Comparison of ENCODE assay signal across 17 cellular contexts in the genomic region with DNA sequence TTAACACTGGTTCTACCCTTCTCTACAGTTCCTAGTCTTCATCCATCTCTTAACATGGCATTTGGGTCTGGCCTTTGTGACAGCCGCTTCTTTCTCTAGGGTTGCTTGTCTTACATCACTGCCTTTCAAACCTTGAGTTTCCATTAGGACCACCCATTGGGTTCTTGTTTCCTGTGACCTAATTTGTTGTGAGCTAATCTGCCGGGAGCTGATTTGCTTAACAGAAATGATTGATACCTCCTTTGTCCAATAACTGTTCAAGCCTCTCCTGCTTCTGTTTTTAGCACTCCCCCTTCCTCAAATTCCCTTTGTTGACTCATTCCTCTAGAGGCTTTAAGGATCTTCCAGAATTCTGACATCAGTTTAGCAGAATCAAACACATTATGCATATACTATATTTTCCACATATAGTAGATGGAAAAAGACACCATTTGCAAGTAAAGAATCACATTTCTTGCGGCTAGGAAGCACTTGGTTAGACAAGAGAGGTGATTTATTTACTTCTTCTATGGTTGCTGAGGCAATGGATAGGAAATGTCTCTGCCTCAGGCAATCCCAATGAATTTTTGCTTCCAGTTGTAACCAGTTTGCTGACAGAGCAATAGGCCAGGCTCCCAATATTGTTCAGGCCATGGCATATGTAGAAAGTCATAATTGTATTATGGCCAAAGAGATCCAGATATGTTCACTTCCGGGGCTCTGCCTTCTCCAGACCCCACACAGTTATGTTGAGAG.
A peak's percentile ranks its signal among the peaks of the same experiment; 100 is the strongest.
DNase-seq lines count a peak whose midpoint lies in the region; ATAC-seq, FAIRE-seq and TF ChIP-seq lines count a peak whose summit lies in the region.
"Had no signal": no experiment of that assay in that cellular context is flagged by ENCODE, and none has a peak within 500 bp of the region (broad histone marks: within the 10 kb centered on the region; RNA-seq: fewer than 3 reads in every experiment).

No MANE protein-coding gene starts in this region.

- no peak for TF ChIP-seq CTCF in PC-3 (conservative IDR thresholded peaks at IDR 0.05; ENCODE audit: low read depth, low read length)
- TF ChIP-seq CTCF in D721Med (IDR thresholded peaks at IDR 0.05; ENCODE audit: insufficient read depth, missing control alignments), result no peak

- no peak overlapping the region for H3K9ac ChIP-seq in PC-3 (ENCODE audit: low read length)
- H3K9ac ChIP-seq: BLaER1 treated with 17β-estradiol and CSF1 and Interleukin-3, amounts not matched to agents 10 nM and 100 nM had no signal

- DNase-seq in ELR (ENCODE audit: low read depth), result peak; percentile 53
- peak; percentile 29 for DNase-seq in PC-3
- DNase-seq in dermis blood vessel endothelial cell, result peak; percentile 26
- DNase-seq in left kidney (ENCODE audit: low read depth, low spot score), result peak; percentile 71
- no peak for DNase-seq in NCI-H1694 (lab: John Stamatoyannopoulos, UW)
- DNase-seq in D721Med (ENCODE audit: insufficient read length, low spot score), result no peak
- no peak for DNase-seq in G401 (ENCODE audit: low spot score)
- no peak for DNase-seq in HuH-7.5 (ENCODE audit: low spot score)
- DNase-seq: foreskin melanocyte; H9; naive B cell; stimulated activated CD4-positive, alpha-beta T cell treated with anti-CD3 and anti-CD28 coated beads, Interleukin-4, amount 100 ng/mL, for 1 hour; WERI-Rb-1 had no signal

- H3K27me3 ChIP-seq in PC-3 (ENCODE audit: low read length), result no peaks in the 10 kb centered on the region
- H3K27me3 ChIP-seq: BLaER1 treated with 17β-estradiol and CSF1 and Interleukin-3, amounts not matched to agents 10 nM and 100 nM had no signal

- no peaks in the 10 kb centered on the region for H3K79me2 ChIP-seq in PC-3 (ENCODE audit: low read length)

- peaks cover 54% of the 10 kb centered on the region for H3K4me1 ChIP-seq in PC-3 (ENCODE audit: insufficient read depth, low read length)
- H3K4me1 ChIP-seq: BLaER1 treated with 17β-estradiol and CSF1 and Interleukin-3, amounts not matched to agents 10 nM and 100 nM had no signal

- BruUV-seq in PC-3 (replicated peaks; lab: Mats Ljungman, UMichigan), result no TSS peak

- no peak overlapping the region for H3K4me2 ChIP-seq in PC-3 (ENCODE audit: low read length)
- H3K4me2 ChIP-seq: BLaER1 treated with 17β-estradiol and CSF1 and Interleukin-3, amounts not matched to agents 10 nM and 100 nM had no signal

- in situ Hi-C loops in G401 (cut with HindIII; ENCODE audit: low sequenced_read_pairs), result no loop called here

- no peaks in the 10 kb centered on the region for H3K9me2 ChIP-seq in PC-3 (replicated peaks; ENCODE audit: low read length)

- ATAC-seq in PC-3, result no peak
- ATAC-seq: activated naive CD4-positive, alpha-beta T cell treated with anti-CD3 and anti-CD28 coated beads, Interleukin-2, amount 50 U/mL, for 72 hours; stimulated activated memory B cell treated with anti-CD40 and anti-IgM and Interleukin-4, amounts not matched to agents 10 μg/mL and 1 μg/mL and 100 μg/mL, for 72 hours had no signal

- no peak overlapping the region for H3K27ac ChIP-seq in PC-3 (ENCODE audit: low read length)
- H3K27ac ChIP-seq: BLaER1 treated with 17β-estradiol and CSF1 and Interleukin-3, amounts not matched to agents 10 nM and 100 nM; coronary artery; WERI-Rb-1 had no signal

- CTCF ChIA-PET in PC-3 (lab: Charles Lee), result no interaction called here

- H4K20me1 ChIP-seq in PC-3 (ENCODE audit: low read length), result no peaks in the 10 kb centered on the region
- H4K20me1 ChIP-seq: BLaER1 treated with 17β-estradiol and CSF1 and Interleukin-3, amounts not matched to agents 10 nM and 100 nM had no signal

- no peak for FAIRE-seq in D721Med (lab: Jason Lieb, UNC)

- intact Hi-C loops in PC-3 (cut with micrococcal nuclease), result no loop called here

- H3K36me3 ChIP-seq in PC-3 (ENCODE audit: low read depth, low read length), result no peaks in the 10 kb centered on the region
- H3K36me3 ChIP-seq: BLaER1 treated with 17β-estradiol and CSF1 and Interleukin-3, amounts not matched to agents 10 nM and 100 nM; WERI-Rb-1 had no signal

- POLR2A ChIA-PET in PC-3 (lab: Charles Lee; ENCODE audit: unreplicated experiment), result no interaction called here

- no peaks in the 10 kb centered on the region; the same call in 1 of the 2 replicates for H3K9me3 ChIP-seq in PC-3 (ENCODE audit: low read length)

- no peak overlapping the region for H2AFZ ChIP-seq in PC-3 (ENCODE audit: low read length)

- no peak overlapping the region for H3K4me3 ChIP-seq in PC-3 (ENCODE audit: low read length)
- H3K4me3 ChIP-seq: BLaER1 treated with 17β-estradiol and CSF1 and Interleukin-3, amounts not matched to agents 10 nM and 100 nM; coronary artery had no signal

- no peaks in the 10 kb centered on the region for H3F3A ChIP-seq in PC-3 (ENCODE audit: low read length, unreplicated experiment)

Comparison
In these comparisons a context has a peak if more than half of its experiments do, and no peak if none do; other contexts are left out.
1. DNase-seq: peak in ELR (single experiment), PC-3 (single experiment), dermis blood vessel endothelial cell (single experiment) and left kidney (single experiment); none in NCI-H1694 (single experiment), D721Med (single experiment), G401 (single experiment) and HuH-7.5 (single experiment).